8 cellular contexts compared by ENCODE assay signal in genomic region chr13:34021619-34022018, GRCh38.
"Had no signal": no experiment of that assay in that cellular context is flagged by ENCODE, and none has a peak within 500 bp of the region (broad histone marks: within the 10 kb centered on the region; RNA-seq: fewer than 3 reads in every experiment).

No MANE protein-coding gene starts in this region.

- H3K4me3 ChIP-seq: K562 had no signal

- DNase-seq: IMR-90, KBM-7, KG1 had no signal

- H3K4me1 Mint-ChIP-seq: IgD-negative memory B cell had no signal

- H3K4me3 Mint-ChIP-seq: IgD-negative memory B cell had no signal

- H3K36me3 Mint-ChIP-seq: IgD-negative memory B cell had no signal

- H3K9ac ChIP-seq: KMS-11 had no signal

- H3K4me2 ChIP-seq: KMS-11 had no signal

- H3K27ac Mint-ChIP-seq: IgD-negative memory B cell had no signal

- H3K27ac ChIP-seq: HL-60, KMS-11 had no signal

- FAIRE-seq: HTR-8/SVneo, K562 had no signal

- ATAC-seq: K562 had no signal
